ENCODE assay signal across 8 cellular contexts in the genomic region with DNA sequence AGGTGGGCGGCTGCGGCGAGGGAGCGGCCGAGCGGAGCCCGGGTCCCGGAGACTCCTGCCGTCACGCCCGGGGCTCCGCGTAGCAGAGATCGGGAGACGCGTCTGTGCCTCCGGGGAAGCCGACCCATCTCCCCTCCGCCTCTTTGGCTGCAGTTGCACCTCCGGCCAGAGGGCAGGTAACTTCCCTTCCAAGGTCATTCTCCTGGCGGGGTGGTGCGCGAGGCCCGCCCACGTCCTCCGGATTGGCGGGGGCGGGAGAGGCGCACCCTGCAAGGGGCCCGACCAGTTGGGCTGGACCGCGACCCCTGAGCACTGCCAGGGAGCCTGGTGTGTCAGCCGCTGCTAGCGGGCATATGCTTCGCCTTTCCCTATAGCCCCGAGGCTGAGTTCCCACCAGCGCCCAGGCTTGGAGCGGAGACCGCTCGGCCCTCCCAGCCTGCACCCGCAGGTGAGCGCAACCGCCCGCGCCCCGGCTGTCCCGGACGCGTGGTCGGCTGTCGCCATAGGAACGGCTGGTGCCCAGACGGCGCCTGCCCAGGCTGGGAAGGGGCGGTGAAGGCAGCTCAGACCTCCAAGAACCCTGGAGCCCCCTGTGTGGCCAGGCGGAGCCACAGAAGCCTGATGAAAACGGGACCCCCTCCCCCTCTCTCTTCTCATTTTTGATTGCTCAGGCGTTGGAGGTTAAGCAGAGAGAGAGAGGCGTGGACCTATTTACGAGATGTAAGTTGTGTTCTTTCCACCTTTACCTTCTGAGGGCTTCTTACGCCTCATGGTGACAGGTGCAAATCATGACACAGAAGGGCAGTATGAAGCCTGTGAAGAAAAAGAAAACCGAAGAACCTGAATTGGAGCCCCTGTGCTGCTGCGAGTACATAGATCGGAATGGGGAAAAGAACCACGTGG. TPM values are rescaled to one million over a fixed set of nuclear protein-coding genes. Genes with fewer than 3 reads are reported as not detected.
DNase-seq lines count a peak whose midpoint lies in the region; ATAC-seq and TF ChIP-seq lines count a peak whose summit lies in the region.

No MANE protein-coding gene starts in this region.

- no peaks in the 10 kb centered on the region for H3K9me3 Mint-ChIP-seq in Calu3 (ENCODE audit: low read depth, unreplicated experiment)

- CTCF ChIA-PET in Calu3 (lab: Charles Lee) = no interaction called here

- H3K27ac ChIP-seq in SJCRH30 = no peak overlapping the region
- H3K27ac ChIP-seq in spleen = peak overlapping the region in 4 of 8 donors; percentile 57 to 72 (median 61)

- no peak overlapping the region for H3K27ac Mint-ChIP-seq in Calu3 (ENCODE audit: unreplicated experiment)

- H3K4me1 Mint-ChIP-seq in Calu3 (ENCODE audit: low read depth, unreplicated experiment) = peaks cover 20% of the 10 kb centered on the region

- no peaks in the 10 kb centered on the region for H3K27me3 Mint-ChIP-seq in Calu3 (ENCODE audit: unreplicated experiment)

- peak; percentile 60 for DNase-seq in Calu3
- DNase-seq in SJCRH30 = peak; percentile 15 to 20
- peak; percentile 32 for DNase-seq in astrocyte of the hippocampus (ENCODE audit: low read depth, low spot score)
- DNase-seq in spleen = peak; percentile 89
- no peak for DNase-seq in foreskin melanocyte

- H3K4me3 ChIP-seq in SJCRH30 (peak overlapping the region; percentile 58), iPS-18c (ENCODE audit: insufficient read depth, low read depth, low read length) (peak overlapping the region; percentile 69), spleen (peak overlapping the region; percentile 77 to 91 (median 87))

- no peaks in the 10 kb centered on the region; the same call in 1 of the 2 replicates for H3K27me3 ChIP-seq in SJCRH30
- peaks cover 0 to 10% (median 0%) of the 10 kb centered on the region in 7 donors for H3K27me3 ChIP-seq in spleen (replicated peaks in 1 of 7)

- H3K4me3 Mint-ChIP-seq in Calu3 (ENCODE audit: low read depth, unreplicated experiment) = peak overlapping the region; percentile 77

- H3K9me3 ChIP-seq in SJCRH30 (replicated peaks) (no peaks in the 10 kb centered on the region), iPS-18c (ENCODE audit: control insufficient read depth, insufficient read depth, low read length) (no peaks in the 10 kb centered on the region), spleen (no peaks in the 10 kb centered on the region)

- WGBS in spleen, 5 donors = 3 to 11% (median 4%) methylated on average over 26 to 65 of the region's 65 CpGs

- ATAC-seq in GM19463 (IDR thresholded peaks at IDR 0.05; ENCODE audit: unreplicated experiment) (peak; percentile 41), HG03521 (IDR thresholded peaks at IDR 0.05; ENCODE audit: unreplicated experiment) (peak; percentile 44)

- no peaks in the 10 kb centered on the region for H3K36me3 ChIP-seq in SJCRH30
- H3K36me3 ChIP-seq in spleen = no peaks in the 10 kb centered on the region

- no peak for TF ChIP-seq POLR2A in spleen (IDR thresholded peaks at IDR 0.05)

- H3K36me3 Mint-ChIP-seq in Calu3 (ENCODE audit: insufficient read depth, unreplicated experiment) = peaks cover 26% of the 10 kb centered on the region

- intact Hi-C loops in Calu3 (cut with micrococcal nuclease; ENCODE audit: unreplicated experiment) = no loop called here
- intact Hi-C loops in spleen (cut with DNase I; ENCODE audit: low total_unique reads) = no loop called here

- TF ChIP-seq CTCF in Calu3 (IDR thresholded peaks at IDR 0.05; ENCODE audit: unreplicated experiment) = no peak
- no peak for TF ChIP-seq CTCF in spleen (IDR thresholded peaks at IDR 0.05 in 8 of 11, conservative IDR thresholded peaks at IDR 0.05 in 3 of 11)

- H3K4me1 ChIP-seq in SJCRH30 (no peaks in the 10 kb centered on the region), spleen (peaks cover 4 to 26% (median 18%) of the 10 kb centered on the region in 6 donors)

- BruUV-seq in Calu3 (replicated peaks; lab: Mats Ljungman, UMichigan) = no TSS peak

RNA-seq across cellular contexts. Expression of gene ZDHHC23, which starts 0.5 kb away (rescaled TPM):
- total RNA-seq in Calu3 (2022) (17.8 and 22.0 TPM in 2 replicates), spleen (10 to 100 TPM in 2 of 7 donors, 1 to 10 TPM in 5; 5.3 to 16.4 (median 8.4) TPM)
- total RNA-seq in SJCRH30 (2014; rRNA removed; shearing (Covaris generic)) = 2.2 and 2.3 TPM in 2 replicates
- polyA plus RNA-seq in spleen = 1 to 10 TPM; 2.0 to 2.8 (median 2.3) TPM
